ENCODE assay signal across 20 cellular contexts in the genomic region with DNA sequence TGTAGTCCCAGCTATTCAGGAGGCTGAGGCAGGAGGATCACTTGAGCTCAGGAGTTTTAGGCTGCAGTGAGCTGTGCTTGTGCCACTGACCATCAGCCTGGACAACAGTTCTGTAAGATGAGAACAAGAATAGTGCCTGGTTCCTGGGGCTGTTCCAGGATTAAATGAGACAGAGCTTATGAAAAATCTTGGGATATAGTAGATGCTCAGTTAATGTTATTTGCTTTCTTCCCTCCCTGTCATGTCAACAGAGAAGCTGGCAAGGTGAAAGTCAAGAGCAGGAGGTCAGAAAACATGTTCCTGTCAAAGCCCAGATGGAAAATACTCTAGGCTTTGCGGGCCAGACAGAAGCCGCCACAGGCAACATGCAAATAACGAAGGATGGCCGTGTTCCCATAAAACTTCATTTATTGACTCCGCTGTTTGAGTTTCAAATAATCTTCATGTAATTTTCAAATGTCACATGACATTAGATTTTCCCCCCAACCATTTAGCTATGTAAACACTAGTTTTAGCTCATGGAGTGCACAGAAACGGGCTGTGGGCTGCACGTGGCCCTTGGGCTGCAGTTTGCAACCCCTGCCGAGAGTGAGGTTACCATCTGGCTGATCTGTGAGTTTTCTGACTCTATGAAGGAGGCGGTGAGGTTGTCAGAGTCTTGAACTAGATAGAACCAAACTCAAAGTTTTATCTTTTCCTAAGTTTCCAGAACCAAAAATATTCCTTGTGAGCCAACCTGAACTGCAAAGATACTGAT.
DNase-seq lines count a peak whose midpoint lies in the region; ATAC-seq and TF ChIP-seq lines count a peak whose summit lies in the region.
"Had no signal": no experiment of that assay in that cellular context is flagged by ENCODE, and none has a peak within 500 bp of the region (broad histone marks: within the 10 kb centered on the region; RNA-seq: fewer than 3 reads in every experiment).

No MANE protein-coding gene starts in this region.

- no peaks in the 10 kb centered on the region for H3K36me3 Mint-ChIP-seq in GM23338 (ENCODE audit: low read depth)
- H3K36me3 Mint-ChIP-seq: CD4-positive, alpha-beta memory T cell; natural killer cell had no signal

- no peaks in the 10 kb centered on the region for H3K9me3 Mint-ChIP-seq in GM23338
- H3K9me3 Mint-ChIP-seq: CD4-positive, alpha-beta memory T cell; natural killer cell had no signal

- peaks cover 5% of the 10 kb centered on the region for H3K27me3 Mint-ChIP-seq in GM23338 (ENCODE audit: insufficient read depth, low read depth, poor library complexity)
- H3K27me3 Mint-ChIP-seq: activated CD4-positive, alpha-beta T cell treated with anti-CD3 and anti-CD28 coated beads for 36 hours had no signal

- H3K4me3 ChIP-seq in GM23338: no peak overlapping the region
- H3K4me3 ChIP-seq in skeletal muscle satellite cell (ENCODE audit: low read length): no peak overlapping the region
- H3K4me3 ChIP-seq: body of pancreas, spleen, upper lobe of right lung had no signal

- H3K79me2 ChIP-seq in GM23338 (replicated peaks; ENCODE audit: insufficient read depth): no peaks in the 10 kb centered on the region

- peak overlapping the region; percentile 60; the same call in 1 of the 2 replicates for H2AFZ ChIP-seq in GM23338

- H3K27ac ChIP-seq in GM23338 (ENCODE audit: low read depth): no peak overlapping the region
- H3K27ac ChIP-seq: body of pancreas, spleen, upper lobe of right lung had no signal

- H3K9me2 ChIP-seq in GM23338 (ENCODE audit: insufficient read depth): no peaks in the 10 kb centered on the region

- ATAC-seq in GM23338: no peak
- no peak for ATAC-seq in left lobe of liver
- ATAC-seq: body of pancreas, left ventricle myocardium superior had no signal

- DNase-seq in GM23338 (ENCODE audit: low spot score) (no peak), NCI-H69 (lab: John Stamatoyannopoulos, UW) (peak; percentile 55), islet precursor cell (peak; percentile 24), left lobe of liver (ENCODE audit: low spot score) (no peak), NCI-H446 treated with DMSO at 0.1 percent for 48 hours (lab: John Stamatoyannopoulos, UW) (no peak), NCI-H1048 (lab: John Stamatoyannopoulos, UW) (no peak)
- DNase-seq: activated T-cell treated with anti-CD3 and anti-CD28 coated beads, Interleukin-2, amount 50 U/mL, for 1 hour; body of pancreas; cerebellar nuclear complex; left ventricle myocardium superior; natural killer cell; NCI-H1105 treated with DMSO at 0.1 percent for 48 hours; NCI-H1930; RPMI8226; spleen; upper lobe of right lung had no signal

- no peaks in the 10 kb centered on the region for H4K20me1 ChIP-seq in GM23338 (replicated peaks; ENCODE audit: insufficient read depth)

- H3F3A ChIP-seq in GM23338 (replicated peaks; ENCODE audit: low read depth): no peaks in the 10 kb centered on the region

- peaks cover 19% of the 10 kb centered on the region for H3K4me1 Mint-ChIP-seq in GM23338

- H3K4me2 ChIP-seq in GM23338: no peak overlapping the region
- peak overlapping the region; percentile 55 for H3K4me2 ChIP-seq in skeletal muscle satellite cell (ENCODE audit: low read length)

- TF ChIP-seq CTCF in GM23338 (conservative IDR thresholded peaks at IDR 0.05; ENCODE audit: low read depth in 2 of 2): no peak

- H3K27me3 ChIP-seq in GM23338 (ENCODE audit: insufficient read depth): no peaks in the 10 kb centered on the region
- H3K27me3 ChIP-seq in skeletal muscle satellite cell (ENCODE audit: control insufficient read depth, insufficient read depth, low read length): peaks cover 4% of the 10 kb centered on the region
- H3K27me3 ChIP-seq: upper lobe of right lung had no signal

- H3K36me3 ChIP-seq in GM23338 (ENCODE audit: insufficient read depth) (no peaks in the 10 kb centered on the region), skeletal muscle satellite cell (ENCODE audit: insufficient read depth, low read length) (no peaks in the 10 kb centered on the region)
- H3K36me3 ChIP-seq: spleen, upper lobe of right lung had no signal

- H3K27ac Mint-ChIP-seq in GM23338: no peak overlapping the region
- H3K27ac Mint-ChIP-seq: activated CD4-positive, alpha-beta T cell treated with anti-CD3 and anti-CD28 coated beads for 36 hours; IgD-negative memory B cell; natural killer cell had no signal

- no peak overlapping the region for H3K9ac ChIP-seq in skeletal muscle satellite cell (ENCODE audit: low read depth, low read length)

- no peaks in the 10 kb centered on the region for H3K9me3 ChIP-seq in skeletal muscle satellite cell (replicated peaks; ENCODE audit: low read length)
- H3K9me3 ChIP-seq: body of pancreas, spleen, upper lobe of right lung had no signal

- no peak overlapping the region for H3K4me3 Mint-ChIP-seq in GM23338
- H3K4me3 Mint-ChIP-seq: activated CD4-positive, alpha-beta T cell treated with anti-CD3 and anti-CD28 coated beads for 36 hours; CD4-positive, alpha-beta memory T cell; natural killer cell had no signal

- H3K4me1 ChIP-seq in GM23338 (ENCODE audit: insufficient read depth) (peaks cover 6% of the 10 kb centered on the region; the same call in 1 of the 2 replicates), skeletal muscle satellite cell (ENCODE audit: control insufficient read depth, insufficient read depth, low read length) (peaks cover 22% of the 10 kb centered on the region)
- H3K4me1 ChIP-seq: body of pancreas, spleen, upper lobe of right lung had no signal

TF ChIP-seq in GM23338, 12 proteins besides CTCF, POLR2A, EP300 and RAD21 (continues in another document):
- TF ChIP-seq ZNF331 (CRISPR knock-in tag; IDR thresholded peaks at IDR 0.05; ENCODE audit: low read depth) (no peak), STAT1 (IDR thresholded peaks at IDR 0.05; ENCODE audit: unreplicated experiment) (no peak), EZH2phosphoT487 (IDR thresholded peaks at IDR 0.05; ENCODE audit: unreplicated experiment) (no peak), CREB1 (CRISPR knock-in tag; IDR thresholded peaks at IDR 0.05; ENCODE audit: low read depth) (no peak), EZH2 (IDR thresholded peaks at IDR 0.05; ENCODE audit: low read depth, unreplicated experiment) (no peak), JUNB (IDR thresholded peaks at IDR 0.05; ENCODE audit: unreplicated experiment) (no peak), ZNF114 (CRISPR knock-in tag; IDR thresholded peaks at IDR 0.05) (no peak)
- TF ChIP-seq, protein P1, sequence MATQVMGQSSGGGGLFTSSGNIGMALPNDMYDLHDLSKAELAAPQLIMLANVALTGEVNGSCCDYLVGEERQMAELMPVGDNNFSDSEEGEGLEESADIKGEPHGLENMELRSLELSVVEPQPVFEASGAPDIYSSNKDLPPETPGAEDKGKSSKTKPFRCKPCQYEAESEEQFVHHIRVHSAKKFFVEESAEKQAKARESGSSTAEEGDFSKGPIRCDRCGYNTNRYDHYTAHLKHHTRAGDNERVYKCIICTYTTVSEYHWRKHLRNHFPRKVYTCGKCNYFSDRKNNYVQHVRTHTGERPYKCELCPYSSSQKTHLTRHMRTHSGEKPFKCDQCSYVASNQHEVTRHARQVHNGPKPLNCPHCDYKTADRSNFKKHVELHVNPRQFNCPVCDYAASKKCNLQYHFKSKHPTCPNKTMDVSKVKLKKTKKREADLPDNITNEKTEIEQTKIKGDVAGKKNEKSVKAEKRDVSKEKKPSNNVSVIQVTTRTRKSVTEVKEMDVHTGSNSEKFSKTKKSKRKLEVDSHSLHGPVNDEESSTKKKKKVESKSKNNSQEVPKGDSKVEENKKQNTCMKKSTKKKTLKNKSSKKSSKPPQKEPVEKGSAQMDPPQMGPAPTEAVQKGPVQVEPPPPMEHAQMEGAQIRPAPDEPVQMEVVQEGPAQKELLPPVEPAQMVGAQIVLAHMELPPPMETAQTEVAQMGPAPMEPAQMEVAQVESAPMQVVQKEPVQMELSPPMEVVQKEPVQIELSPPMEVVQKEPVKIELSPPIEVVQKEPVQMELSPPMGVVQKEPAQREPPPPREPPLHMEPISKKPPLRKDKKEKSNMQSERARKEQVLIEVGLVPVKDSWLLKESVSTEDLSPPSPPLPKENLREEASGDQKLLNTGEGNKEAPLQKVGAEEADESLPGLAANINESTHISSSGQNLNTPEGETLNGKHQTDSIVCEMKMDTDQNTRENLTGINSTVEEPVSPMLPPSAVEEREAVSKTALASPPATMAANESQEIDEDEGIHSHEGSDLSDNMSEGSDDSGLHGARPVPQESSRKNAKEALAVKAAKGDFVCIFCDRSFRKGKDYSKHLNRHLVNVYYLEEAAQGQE (IDR thresholded peaks at IDR 0.05; ENCODE audit: unreplicated experiment): no peak
- TF ChIP-seq, protein P2, sequence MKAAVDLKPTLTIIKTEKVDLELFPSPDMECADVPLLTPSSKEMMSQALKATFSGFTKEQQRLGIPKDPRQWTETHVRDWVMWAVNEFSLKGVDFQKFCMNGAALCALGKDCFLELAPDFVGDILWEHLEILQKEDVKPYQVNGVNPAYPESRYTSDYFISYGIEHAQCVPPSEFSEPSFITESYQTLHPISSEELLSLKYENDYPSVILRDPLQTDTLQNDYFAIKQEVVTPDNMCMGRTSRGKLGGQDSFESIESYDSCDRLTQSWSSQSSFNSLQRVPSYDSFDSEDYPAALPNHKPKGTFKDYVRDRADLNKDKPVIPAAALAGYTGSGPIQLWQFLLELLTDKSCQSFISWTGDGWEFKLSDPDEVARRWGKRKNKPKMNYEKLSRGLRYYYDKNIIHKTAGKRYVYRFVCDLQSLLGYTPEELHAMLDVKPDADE (IDR thresholded peaks at IDR 0.05): no peak

Comparison
In these comparisons a context has a peak if more than half of its experiments do, and no peak if none do; other contexts are left out.
1. DNase-seq: peak in NCI-H69 (single experiment) and islet precursor cell (single experiment); none in GM23338 (single experiment), left lobe of liver (single experiment), NCI-H446 treated with DMSO at 0.1 percent for 48 hours (single experiment) and NCI-H1048 (single experiment).